Comparison of ENCODE assay signal across 9 cellular contexts in genomic region chr16:84718-85452, GRCh38. TPM values are rescaled to one million over a fixed set of nuclear protein-coding genes. Genes with fewer than 3 reads are reported as not detected.
DNase-seq lines count a peak whose midpoint lies in the region; ATAC-seq and TF ChIP-seq lines count a peak whose summit lies in the region.
"Had no signal": no experiment of that assay in that cellular context is flagged by ENCODE, and none has a peak within 500 bp of the region (broad histone marks: within the 10 kb centered on the region; RNA-seq: fewer than 3 reads in every experiment).

No MANE protein-coding gene starts in this region.

- DNase-seq in Calu3, result peak; percentile 48
- DNase-seq in NCI-H1092 (lab: John Stamatoyannopoulos, UW), result peak; percentile 70
- peak; percentile 79 for DNase-seq in activated CD8-positive, alpha-beta T cell treated with anti-CD3 and anti-CD28 coated beads, Interleukin-2, amount 10 ng/mL, durations not matched to agents 7 days and 5 days
- no peak for DNase-seq in epithelial cell of prostate (ENCODE audit: low read depth, low spot score)
- DNase-seq in omental fat pad (ENCODE audit: low spot score), result no peak
- DNase-seq in mesendoderm, result no peak

- H4K8ac ChIP-seq in mesendoderm (ENCODE audit: low read depth, low read length), result no peak overlapping the region

- H2BK15ac ChIP-seq in mesendoderm (replicated peaks; ENCODE audit: low read depth), result no peak overlapping the region

- no peak overlapping the region for H3K9ac ChIP-seq in mesendoderm (ENCODE audit: low read length)

- intact Hi-C loops in Calu3 (cut with micrococcal nuclease; ENCODE audit: unreplicated experiment), result no loop called here

- no peak overlapping the region for H2BK120ac ChIP-seq in mesendoderm (ENCODE audit: low read depth, low read length)

- TF ChIP-seq CTCF in Calu3 (IDR thresholded peaks at IDR 0.05; ENCODE audit: unreplicated experiment) (no peak), omental fat pad (IDR thresholded peaks at IDR 0.05) (no peak)

- no peak overlapping the region for H3K4me3 Mint-ChIP-seq in Calu3 (ENCODE audit: low read depth, unreplicated experiment)
- peak overlapping the region; percentile 37 for H3K4me3 Mint-ChIP-seq in activated CD8-positive, alpha-beta T cell treated with anti-CD3 and anti-CD28 coated beads, Interleukin-2, amount 10 ng/mL, durations not matched to agents 7 days and 5 days

- no peaks in the 10 kb centered on the region for H3K79me1 ChIP-seq in mesendoderm (ENCODE audit: low read length)

- 46% methylated on average over 9 of the region's 9 CpGs for WGBS in urinary bladder
- no CpG with 5 or more reads among the region's 9 CpGs for WGBS in mesendoderm (ENCODE audit: extremely low coverage, insufficient coverage, low lambda C conversion rate)

- no peak overlapping the region for H2BK5ac ChIP-seq in mesendoderm (ENCODE audit: low read length)

- POLR2A ChIA-PET in activated CD8-positive, alpha-beta T cell treated with anti-CD3 and anti-CD28 coated beads, Interleukin-2, amount 10 ng/mL, durations not matched to agents 7 days and 5 days (lab: Charles Lee), result interaction anchor here (1.0 to 1.6 kb wide), 4 partner anchors 10 to 32 kb away, joined by 3 to 7 read pairs (median 4); partner anchors contain the start of genes POLR3K and SNRNP25

- H3K27me3 ChIP-seq in mesendoderm (ENCODE audit: insufficient read depth, low read length, poor library complexity), result no peaks in the 10 kb centered on the region

- no peak overlapping the region for H3K4me2 ChIP-seq in mesendoderm (ENCODE audit: low read length)

- H3K18ac ChIP-seq in mesendoderm (ENCODE audit: low read length), result no peak overlapping the region

- peaks cover 68% of the 10 kb centered on the region for H3K36me3 Mint-ChIP-seq in Calu3 (ENCODE audit: insufficient read depth, unreplicated experiment)
- peaks cover 39% of the 10 kb centered on the region for H3K36me3 Mint-ChIP-seq in activated CD8-positive, alpha-beta T cell treated with anti-CD3 and anti-CD28 coated beads, Interleukin-2, amount 10 ng/mL, durations not matched to agents 7 days and 5 days (ENCODE audit: low read depth)

- H3K56ac ChIP-seq in mesendoderm (ENCODE audit: low read length), result no peak overlapping the region

- peaks cover 18% of the 10 kb centered on the region for H3K4me1 Mint-ChIP-seq in Calu3 (ENCODE audit: low read depth, unreplicated experiment)
- H3K4me1 Mint-ChIP-seq in activated CD8-positive, alpha-beta T cell treated with anti-CD3 and anti-CD28 coated beads, Interleukin-2, amount 10 ng/mL, durations not matched to agents 7 days and 5 days (ENCODE audit: low read depth), result peaks cover 35% of the 10 kb centered on the region

- no peak overlapping the region for H3K4me3 ChIP-seq in urinary bladder (ENCODE audit: low read depth, low read length)
- no peak overlapping the region for H3K4me3 ChIP-seq in mesendoderm (ENCODE audit: low read length)

- no peak overlapping the region for H3K23ac ChIP-seq in mesendoderm (ENCODE audit: low read length)

- H4K5ac ChIP-seq in mesendoderm (ENCODE audit: low read length), result no peak overlapping the region

- H3K27ac ChIP-seq in epithelial cell of prostate (peak overlapping the region; percentile 55), urinary bladder (ENCODE audit: low read depth) (peak overlapping the region; percentile 48), mesendoderm (ENCODE audit: low read depth, low read length) (no peak overlapping the region)

- H3K27me3 Mint-ChIP-seq in Calu3 (ENCODE audit: unreplicated experiment), result no peaks in the 10 kb centered on the region
- no peaks in the 10 kb centered on the region for H3K27me3 Mint-ChIP-seq in activated CD8-positive, alpha-beta T cell treated with anti-CD3 and anti-CD28 coated beads, Interleukin-2, amount 10 ng/mL, durations not matched to agents 7 days and 5 days (ENCODE audit: low read depth)

- CTCF ChIA-PET in Calu3 (lab: Charles Lee), result interaction anchor here (0.6 to 1.9 kb wide), 4 partner anchors 12 to 42 kb away, joined by 3 to 9 read pairs (median 3); partner anchors contain the start of genes POLR3K, RHBDF1 and SNRNP25
- CTCF ChIA-PET in activated CD8-positive, alpha-beta T cell treated with anti-CD3 and anti-CD28 coated beads, Interleukin-2, amount 10 ng/mL, durations not matched to agents 7 days and 5 days (lab: Charles Lee), result interaction anchor here (1.0 to 2.9 kb wide), 6 partner anchors 12 to 22 kb away, joined by 3 to 33 read pairs (median 6); no protein-coding TSS in a partner anchor

- no peaks in the 10 kb centered on the region for H3K9me3 Mint-ChIP-seq in Calu3 (ENCODE audit: low read depth, unreplicated experiment)
- no peaks in the 10 kb centered on the region for H3K9me3 Mint-ChIP-seq in activated CD8-positive, alpha-beta T cell treated with anti-CD3 and anti-CD28 coated beads, Interleukin-2, amount 10 ng/mL, durations not matched to agents 7 days and 5 days (ENCODE audit: insufficient read depth)

- H3K4me1 ChIP-seq in urinary bladder (ENCODE audit: insufficient read depth) (no peaks in the 10 kb centered on the region), mesendoderm (ENCODE audit: control insufficient read depth, low read depth, low read length) (no peaks in the 10 kb centered on the region)

- no peak overlapping the region for H3K4ac ChIP-seq in mesendoderm (ENCODE audit: low read depth, low read length)

- no peaks in the 10 kb centered on the region for H3K79me2 ChIP-seq in mesendoderm (ENCODE audit: control insufficient read depth, insufficient read depth, low read length)

- H3K27ac Mint-ChIP-seq in Calu3 (ENCODE audit: unreplicated experiment), result peak overlapping the region; percentile 21
- peak overlapping the region; percentile 89 for H3K27ac Mint-ChIP-seq in activated CD8-positive, alpha-beta T cell treated with anti-CD3 and anti-CD28 coated beads, Interleukin-2, amount 10 ng/mL, durations not matched to agents 7 days and 5 days

- no peak overlapping the region for H2AK5ac ChIP-seq in mesendoderm (ENCODE audit: low read length)

- no TSS peak for BruUV-seq in Calu3 (replicated peaks; lab: Mats Ljungman, UMichigan)

- H3K36me3 ChIP-seq in urinary bladder (ENCODE audit: insufficient read depth) (peaks cover 2% of the 10 kb centered on the region), mesendoderm (ENCODE audit: control insufficient read depth, insufficient read depth, low read length) (peaks cover 3% of the 10 kb centered on the region)

- peak; percentile 75 for ATAC-seq in GM21723 (IDR thresholded peaks at IDR 0.05; ENCODE audit: unreplicated experiment)
- ATAC-seq in activated CD8-positive, alpha-beta T cell treated with anti-CD3 and anti-CD28 coated beads, Interleukin-2, amount 10 ng/mL, durations not matched to agents 7 days and 5 days, result peak; percentile 76
- ATAC-seq in omental fat pad (ENCODE audit: low FRiP score), result peak; percentile 85

RNA-seq across cellular contexts. Expression of gene MPG, which starts 6.9 kb away (rescaled TPM):
- total RNA-seq in Calu3 (2022) (40.1 and 45.6 TPM in 2 replicates), omental fat pad (100 to 1,000 TPM in 1 of 4 donors, 10 to 100 TPM in 3; 49.1 to 107 (median 87.2) TPM), urinary bladder (58.8 TPM)
- 10 to 100 TPM; 48.6 to 49.3 TPM for total RNA-seq in activated CD8-positive, alpha-beta T cell treated with anti-CD3 and anti-CD28 coated beads, Interleukin-2, amount 10 ng/mL, durations not matched to agents 7 days and 5 days
- 89.6 TPM for polyA plus RNA-seq in urinary bladder
- 60.2 TPM for polyA plus RNA-seq in mesendoderm (2013, experiment 1 of 2)
- 62.3 TPM for polyA plus RNA-seq in mesendoderm (2013, experiment 2 of 2)

RNA-seq across cellular contexts. Expression of gene RHBDF1, which starts 12.5 kb away (rescaled TPM):
- 47.3 and 60.2 TPM in 2 replicates for total RNA-seq in Calu3 (2022)
- total RNA-seq in activated CD8-positive, alpha-beta T cell treated with anti-CD3 and anti-CD28 coated beads, Interleukin-2, amount 10 ng/mL, durations not matched to agents 7 days and 5 days, result under 1 TPM in 1 of 2 experiments, not detected in 1; 0.40 TPM
- 10 to 100 TPM; 17.7 to 66.8 (median 18.8) TPM for total RNA-seq in omental fat pad
- total RNA-seq in urinary bladder, result 34.7 TPM
- 50.3 TPM for polyA plus RNA-seq in urinary bladder
- 95.5 TPM for polyA plus RNA-seq in mesendoderm (2013, experiment 1 of 2)
- polyA plus RNA-seq in mesendoderm (2013, experiment 2 of 2), result 92.6 TPM
- total RNA-seq: T-helper 2 cell treated with Interferon-gamma antibody and Interleukin-4, amounts not matched to agents 100 ng/mL and 5 ng/mL, for 36 hours had no signal

RNA-seq across cellular contexts. Expression of gene SNRNP25, which starts 31.3 kb away (rescaled TPM):
- total RNA-seq in Calu3 (2022), result 37.8 and 38.7 TPM in 2 replicates
- 10 to 100 TPM; 62.3 to 63.2 TPM for total RNA-seq in activated CD8-positive, alpha-beta T cell treated with anti-CD3 and anti-CD28 coated beads, Interleukin-2, amount 10 ng/mL, durations not matched to agents 7 days and 5 days
- 10 to 100 TPM; 14.1 to 20.3 (median 17.6) TPM for total RNA-seq in omental fat pad
- total RNA-seq in urinary bladder, result 9.5 TPM
- 29.5 TPM for polyA plus RNA-seq in urinary bladder
- polyA plus RNA-seq in mesendoderm (2013, experiment 1 of 2), result 46.6 TPM
- 45.1 TPM for polyA plus RNA-seq in mesendoderm (2013, experiment 2 of 2)

RNA-seq across cellular contexts. Expression of gene POLR3K, which starts 31.5 kb away (rescaled TPM):
- 27.4 and 29.1 TPM in 2 replicates for total RNA-seq in Calu3 (2022)
- 10 to 100 TPM; 47.7 to 48.2 TPM for total RNA-seq in activated CD8-positive, alpha-beta T cell treated with anti-CD3 and anti-CD28 coated beads, Interleukin-2, amount 10 ng/mL, durations not matched to agents 7 days and 5 days
- total RNA-seq in omental fat pad, result 1 to 10 TPM; 3.4 to 6.3 (median 4.1) TPM
- 3.4 TPM for total RNA-seq in urinary bladder
- polyA plus RNA-seq in urinary bladder, result 16.8 TPM
- polyA plus RNA-seq in mesendoderm (2013, experiment 1 of 2), result 40.6 TPM
- 41.4 TPM for polyA plus RNA-seq in mesendoderm (2013, experiment 2 of 2)

RNA-seq across cellular contexts. Expression of gene NPRL3, which starts 53.6 kb away (rescaled TPM):
- total RNA-seq in Calu3 (2022) (51.8 and 53.2 TPM in 2 replicates), omental fat pad (10 to 100 TPM; 14.5 to 25.5 (median 20.2) TPM), urinary bladder (9.7 TPM)
- total RNA-seq in activated CD8-positive, alpha-beta T cell treated with anti-CD3 and anti-CD28 coated beads, Interleukin-2, amount 10 ng/mL, durations not matched to agents 7 days and 5 days, result 10 to 100 TPM; 30.8 to 36.8 TPM
- 25.5 TPM for polyA plus RNA-seq in urinary bladder
- 23.1 TPM for polyA plus RNA-seq in mesendoderm (2013, experiment 1 of 2)
- 22.9 TPM for polyA plus RNA-seq in mesendoderm (2013, experiment 2 of 2)

Comparison
In these comparisons a context has a peak if more than half of its experiments do, and no peak if none do; other contexts are left out.
1. DNase-seq: peak in Calu3 (single experiment), NCI-H1092 (single experiment) and activated CD8-positive, alpha-beta T cell treated with anti-CD3 and anti-CD28 coated beads, Interleukin-2, amount 10 ng/mL, durations not matched to agents 7 days and 5 days (single experiment); none in epithelial cell of prostate (single experiment), omental fat pad (single experiment) and mesendoderm (single experiment).
2. RNA of gene RHBDF1, which starts 12.5 kb away (total RNA-seq): 47.3 to 60.2 TPM in Calu3, 34.7 TPM in urinary bladder (single experiment) and 17.7 to 66.8 TPM in omental fat pad; 0.40 TPM in activated CD8-positive, alpha-beta T cell treated with anti-CD3 and anti-CD28 coated beads, Interleukin-2, amount 10 ng/mL, durations not matched to agents 7 days and 5 days; every median in the first group is over 10 times any median in the second.
3. Peak in every context shown above with its lines, with median percentiles within 50 percentile points of each other: ATAC-seq.